In the genomic region with DNA sequence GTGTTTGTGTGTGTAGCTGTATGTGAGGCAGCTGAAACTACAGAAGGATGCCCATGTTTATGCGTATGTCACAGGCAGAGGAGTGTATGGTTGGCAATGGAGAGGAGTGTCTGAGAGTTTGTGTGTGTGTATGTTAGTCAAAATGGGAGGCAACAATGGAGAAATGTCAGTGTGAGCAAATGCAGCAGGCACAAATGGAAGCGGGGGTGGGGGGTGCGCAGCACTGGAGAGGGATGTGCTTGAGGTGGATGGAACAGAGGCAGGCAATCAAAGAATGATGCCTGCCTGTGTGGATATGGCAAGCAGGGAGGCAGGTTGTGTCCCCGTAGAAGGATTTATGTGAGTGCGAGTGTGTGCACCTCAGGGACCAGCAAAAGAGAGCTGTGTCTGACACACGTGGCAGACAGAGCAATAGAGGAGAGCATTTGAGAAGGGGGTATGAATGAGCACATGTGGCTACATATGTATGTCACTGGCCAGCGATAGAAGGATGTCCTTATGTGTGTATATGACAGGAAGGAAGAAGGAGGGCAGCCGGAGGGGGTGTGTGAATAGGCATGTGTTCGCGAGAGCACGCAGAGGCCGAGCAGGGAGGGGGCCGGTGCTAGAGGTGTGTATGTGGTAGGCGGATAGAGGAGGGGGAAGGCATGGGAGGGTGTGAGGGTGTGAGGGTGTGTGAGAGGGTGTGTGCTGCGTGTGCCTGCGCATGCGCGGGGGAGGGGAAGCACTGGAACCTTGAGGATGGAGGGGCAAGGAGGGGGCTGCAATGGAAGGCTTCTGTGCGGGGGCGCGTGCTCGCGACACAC, we compare ENCODE assay signal across 8 cellular contexts. TPM values are rescaled to one million over a fixed set of nuclear protein-coding genes. Genes with fewer than 3 reads are reported as not detected.
DNase-seq lines count a peak whose midpoint lies in the region; ATAC-seq, FAIRE-seq and TF ChIP-seq lines count a peak whose summit lies in the region.

No MANE protein-coding gene starts in this region.

- ATAC-seq in Right ventricle myocardium superior (ENCODE audit: poor library complexity) = peak; percentile 80
- ATAC-seq in HG03039 (IDR thresholded peaks at IDR 0.05; ENCODE audit: unreplicated experiment) = no peak

- peak; percentile 73 for FAIRE-seq in urothelium cell line (lab: Jason Lieb, UNC)

- H3K4me3 Mint-ChIP-seq in HFFc6 = peak overlapping the region; percentile 87

- H3K27me3 Mint-ChIP-seq in HFFc6 (ENCODE audit: insufficient read depth) = peaks cover 1% of the 10 kb centered on the region

- peak overlapping the region; percentile 43 for H3K27ac Mint-ChIP-seq in HFFc6

- peaks cover 17% of the 10 kb centered on the region for H3K4me1 Mint-ChIP-seq in HFFc6 (ENCODE audit: low read depth)

- POLR2A ChIA-PET in RWPE1 (lab: Yijun Ruan, JAX; ENCODE audit: low non-redundant PET) = interaction anchor here (0.5 kb wide), 1 partner anchor 649 kb away, joined by 3 read pairs; no protein-coding TSS in a partner anchor

- DNase-seq in EL (peak; percentile 6), HFFc6 (no peak), RWPE1 (ENCODE audit: low spot score) (peak; percentile 26), Right ventricle myocardium superior (peak; percentile 44), posterior cingulate gyrus (peak in 6 of 10 donors; percentile 14 to 87 (median 54)), urothelium cell line (ENCODE audit: low spot score) (peak; percentile 59)
- DNase-seq in activated gamma-delta T cell treated with anti-CD3 and anti-CD28 coated beads, Interleukin-2, amount 50 U/mL, for 16 hours (ENCODE audit: low read depth) = peak; percentile 29

- H3K27ac ChIP-seq in RWPE1 = peak overlapping the region; percentile 73

- TF ChIP-seq CTCF in HFFc6 (IDR thresholded peaks at IDR 0.05) = no peak
- no peak for TF ChIP-seq CTCF in RWPE1 (conservative IDR thresholded peaks at IDR 0.05; ENCODE audit: low read depth)

- intact Hi-C loops in Right ventricle myocardium superior (cut with DNase I) = no loop called here
- intact Hi-C loops in posterior cingulate gyrus (cut with DNase I) = no loop called here

- no peaks in the 10 kb centered on the region for H3K9me3 Mint-ChIP-seq in HFFc6

- CTCF ChIA-PET in RWPE1 (lab: Yijun Ruan, JAX) = no interaction called here

- peaks cover 13% of the 10 kb centered on the region; the same call in 1 of the 2 replicates for H3K36me3 Mint-ChIP-seq in HFFc6 (ENCODE audit: low read depth)

RNA-seq across cellular contexts. Expression of a gene that starts 1.1 kb away (rescaled TPM):
- 10 to 100 TPM; 13.3 to 18.9 (median 17.0) TPM for total RNA-seq in HFFc6 (2021; fragmentation: NEBNext Ultra II Directional; extraction: Animal tissue kit (Norgen Biotek cat#: 25700))
- total RNA-seq in Right ventricle myocardium superior = 13.3 TPM
